18 cellular contexts compared by ENCODE assay signal in the genomic region with DNA sequence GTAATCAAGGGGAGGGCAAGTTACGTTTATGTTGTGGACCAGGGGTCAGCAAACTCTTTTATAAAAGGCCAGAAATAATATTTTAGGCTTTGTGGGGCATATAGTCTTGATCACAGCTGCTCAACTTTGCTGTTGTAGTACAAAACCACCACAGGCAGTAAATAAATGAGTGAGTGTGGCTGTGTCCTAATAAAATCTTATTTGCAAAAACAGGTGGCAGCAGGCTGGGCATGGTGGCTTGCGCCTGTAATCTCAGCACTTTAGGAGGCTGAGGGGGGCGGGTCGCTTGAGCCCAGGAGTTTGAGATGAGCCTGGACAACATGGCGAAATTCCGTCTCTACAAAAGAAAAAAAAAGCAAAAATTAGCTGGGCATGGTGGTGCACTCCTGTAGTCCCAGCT. TPM values are rescaled to one million over a fixed set of nuclear protein-coding genes. Genes with fewer than 3 reads are reported as not detected.
DNase-seq lines count a peak whose midpoint lies in the region; ATAC-seq, FAIRE-seq and TF ChIP-seq lines count a peak whose summit lies in the region.
"Had no signal": no experiment of that assay in that cellular context is flagged by ENCODE, and none has a peak within 500 bp of the region (broad histone marks: within the 10 kb centered on the region; RNA-seq: fewer than 3 reads in every experiment).

No MANE protein-coding gene starts in this region.

- POLR2A ChIA-PET in CD8-positive, alpha-beta T cell (lab: Charles Lee) = no interaction called here
- POLR2A ChIA-PET in K562 (lab: Yijun Ruan, JAX) = interaction anchor here (0.7 to 1.6 kb wide), 3 partner anchors 12 to 254 kb away, joined by 3 to 5 read pairs (median 3); no protein-coding TSS in a partner anchor
- POLR2A ChIA-PET in T-cell (lab: Charles Lee) = no interaction called here
- POLR2A ChIA-PET in activated CD4-positive, alpha-beta T cell treated with anti-CD3 and anti-CD28 coated beads, Interleukin-2, amount 10 ng/mL, durations not matched to agents 7 days and 5 days (lab: Charles Lee) = no interaction called here

- no peaks in the 10 kb centered on the region for H3K27me3 Mint-ChIP-seq in CD8-positive, alpha-beta T cell (ENCODE audit: low read depth)
- H3K27me3 Mint-ChIP-seq in osteocyte (ENCODE audit: unreplicated experiment) (no peaks in the 10 kb centered on the region), T-cell (no peaks in the 10 kb centered on the region)
- no peaks in the 10 kb centered on the region for H3K27me3 Mint-ChIP-seq in activated CD4-positive, alpha-beta T cell treated with anti-CD3 and anti-CD28 coated beads, Interleukin-2, amount 10 ng/mL, durations not matched to agents 7 days and 5 days
- H3K27me3 Mint-ChIP-seq: CD4-positive, alpha-beta memory T cell had no signal

- H3K27me3 ChIP-seq in CD8-positive, alpha-beta T cell (ENCODE audit: insufficient read depth, low read length) = no peaks in the 10 kb centered on the region
- no peaks in the 10 kb centered on the region for H3K27me3 ChIP-seq in Loucy (ENCODE audit: insufficient read depth, low read length, poor library complexity, severe bottlenecking)
- no peaks in the 10 kb centered on the region for H3K27me3 ChIP-seq in K562 (ENCODE audit: control insufficient read depth in 2 of 2, insufficient read depth in 2 of 2, low read length in 2 of 2)
- H3K27me3 ChIP-seq in suprapubic skin = no peaks in the 10 kb centered on the region
- H3K27me3 ChIP-seq: Peyer's patch had no signal

- no peak for DNase-seq in CD8-positive, alpha-beta T cell
- no peak for DNase-seq in K562 (ENCODE audit: extremely low read depth in 1 of 4, low spot score in 3 of 4)
- no peak for DNase-seq in osteocyte (ENCODE audit: extremely low spot score, unreplicated experiment)
- no peak for DNase-seq in T-cell
- DNase-seq in activated CD4-positive, alpha-beta T cell treated with anti-CD3 and anti-CD28 coated beads, Interleukin-2, amount 10 ng/mL, durations not matched to agents 7 days and 5 days = no peak
- DNase-seq in suprapubic skin (ENCODE audit: low spot score in 2 of 2) = no peak
- DNase-seq: CD4-positive, alpha-beta memory T cell; DMS79 treated with DMSO at 0.1 percent for 48 hours; Karpas-422; NCI-H1436; NCI-H2081 treated with DMSO at 0.1 percent for 48 hours; Peyer's patch; Right ventricle myocardium superior had no signal

- TF ChIP-seq EP300 in K562 (IDR thresholded peaks at IDR 0.05; ENCODE audit: low read length) (no peak), suprapubic skin (IDR thresholded peaks at IDR 0.05) (no peak)

- intact Hi-C loops in CD8-positive, alpha-beta T cell (cut with DNase I, micrococcal nuclease) = no loop called here
- intact Hi-C loops in K562 (cut with micrococcal nuclease) = no loop called here

- no peak for TF ChIP-seq CTCF in CD8-positive, alpha-beta T cell (IDR thresholded peaks at IDR 0.05)
- TF ChIP-seq CTCF in Loucy (conservative IDR thresholded peaks at IDR 0.05; ENCODE audit: low read length) = no peak
- TF ChIP-seq CTCF in K562 (IDR thresholded peaks at IDR 0.05 in 2 of 3, conservative IDR thresholded peaks at IDR 0.05 in 1 of 3; ENCODE audit: insufficient read depth in 2 of 3, low read depth in 1 of 3, low read length in 3 of 3) = no peak
- no peak for TF ChIP-seq CTCF in osteocyte (IDR thresholded peaks at IDR 0.05)
- no peak for TF ChIP-seq CTCF in suprapubic skin (IDR thresholded peaks at IDR 0.05)

- no peaks in the 10 kb centered on the region for H3K9me2 ChIP-seq in Loucy (replicated peaks; ENCODE audit: low read depth, low read length)

- H3K4me3 Mint-ChIP-seq in CD8-positive, alpha-beta T cell = no peak overlapping the region
- no peak overlapping the region for H3K4me3 Mint-ChIP-seq in osteocyte (ENCODE audit: unreplicated experiment)
- H3K4me3 Mint-ChIP-seq in T-cell = no peak overlapping the region
- H3K4me3 Mint-ChIP-seq in activated CD4-positive, alpha-beta T cell treated with anti-CD3 and anti-CD28 coated beads, Interleukin-2, amount 10 ng/mL, durations not matched to agents 7 days and 5 days = no peak overlapping the region

- H3K4me3 ChIP-seq in CD8-positive, alpha-beta T cell (ENCODE audit: low read depth, low read length) = no peak overlapping the region
- H3K4me3 ChIP-seq in Loucy (ENCODE audit: low read length, poor library complexity, severe bottlenecking) = peak overlapping the region; percentile 44
- H3K4me3 ChIP-seq in K562 = no peak overlapping the region
- H3K4me3 ChIP-seq in suprapubic skin = no peak overlapping the region
- H3K4me3 ChIP-seq: A549, Peyer's patch had no signal

- no peak for TF ChIP-seq POLR2A in K562 (conservative IDR thresholded peaks at IDR 0.05)
- no peak for TF ChIP-seq POLR2A in suprapubic skin (IDR thresholded peaks at IDR 0.05)

- no peak for FAIRE-seq in K562 (lab: Jason Lieb, UNC)
- FAIRE-seq: A549, D721Med, G401.6, GM12891 had no signal

- peak overlapping the region; percentile 65 for H3K4me2 ChIP-seq in Loucy (ENCODE audit: low read depth, low read length, poor library complexity, severe bottlenecking)
- H3K4me2 ChIP-seq in K562 (ENCODE audit: insufficient read depth, low read length) = no peak overlapping the region
- H3K4me2 ChIP-seq: A549 had no signal

- no peaks in the 10 kb centered on the region for H3K36me3 Mint-ChIP-seq in CD8-positive, alpha-beta T cell
- no peaks in the 10 kb centered on the region for H3K36me3 Mint-ChIP-seq in osteocyte (ENCODE audit: unreplicated experiment)
- no peaks in the 10 kb centered on the region for H3K36me3 Mint-ChIP-seq in T-cell
- H3K36me3 Mint-ChIP-seq in activated CD4-positive, alpha-beta T cell treated with anti-CD3 and anti-CD28 coated beads, Interleukin-2, amount 10 ng/mL, durations not matched to agents 7 days and 5 days (ENCODE audit: low read depth) = no peaks in the 10 kb centered on the region
- H3K36me3 Mint-ChIP-seq: CD4-positive, alpha-beta memory T cell had no signal

- BruUV-seq in K562 (replicated peaks; lab: Mats Ljungman, UMichigan) = no TSS peak

- H3K27ac Mint-ChIP-seq in CD8-positive, alpha-beta T cell = peak overlapping the region; percentile 55
- H3K27ac Mint-ChIP-seq in osteocyte (ENCODE audit: unreplicated experiment) (peak overlapping the region; percentile 81), T-cell (no peak overlapping the region)
- H3K27ac Mint-ChIP-seq in activated CD4-positive, alpha-beta T cell treated with anti-CD3 and anti-CD28 coated beads, Interleukin-2, amount 10 ng/mL, durations not matched to agents 7 days and 5 days = no peak overlapping the region

- no peaks in the 10 kb centered on the region for H3K9me3 ChIP-seq in CD8-positive, alpha-beta T cell (ENCODE audit: low read length)
- H3K9me3 ChIP-seq in Loucy (ENCODE audit: insufficient read depth, low read depth, low read length) (no peaks in the 10 kb centered on the region), K562 (replicated peaks; ENCODE audit: control insufficient read depth, insufficient read depth, low read depth, low read length) (no peaks in the 10 kb centered on the region), suprapubic skin (no peaks in the 10 kb centered on the region)
- H3K9me3 ChIP-seq: A549, Peyer's patch had no signal

- CTCF ChIA-PET in CD8-positive, alpha-beta T cell (lab: Charles Lee) = no interaction called here
- CTCF ChIA-PET in K562 (lab: Yijun Ruan, JAX; ENCODE audit: low intra/inter-chr PET ratio) (no interaction called here), T-cell (lab: Charles Lee) (interaction anchor here in 1 of 2 donors (0.7 kb wide), 1 partner anchor 14 kb away, joined by 3 read pairs; no protein-coding TSS in a partner anchor)
- CTCF ChIA-PET in activated CD4-positive, alpha-beta T cell treated with anti-CD3 and anti-CD28 coated beads, Interleukin-2, amount 10 ng/mL, durations not matched to agents 7 days and 5 days (lab: Charles Lee) = interaction anchor here (0.5 to 2.6 kb wide), 6 partner anchors 10 to 175 kb away, joined by 3 to 11 read pairs (median 3); no protein-coding TSS in a partner anchor

- H3K79me2 ChIP-seq in Loucy (ENCODE audit: insufficient read depth, low read length) (no peaks in the 10 kb centered on the region), K562 (ENCODE audit: control insufficient read depth, insufficient read depth, low read length) (no peaks in the 10 kb centered on the region)

- H4K20me1 ChIP-seq in Loucy (ENCODE audit: insufficient read depth, low read length, poor library complexity, severe bottlenecking) (no peaks in the 10 kb centered on the region), K562 (replicated peaks; ENCODE audit: control insufficient read depth, insufficient read depth, low read length) (no peaks in the 10 kb centered on the region)

- H3K36me3 ChIP-seq in CD8-positive, alpha-beta T cell (ENCODE audit: insufficient read depth, low read length) = no peaks in the 10 kb centered on the region
- H3K36me3 ChIP-seq in Loucy (ENCODE audit: insufficient read depth, low read length) (no peaks in the 10 kb centered on the region), K562 (ENCODE audit: control insufficient read depth, insufficient read depth, low read length) (no peaks in the 10 kb centered on the region), suprapubic skin (no peaks in the 10 kb centered on the region)
- H3K36me3 ChIP-seq: Peyer's patch had no signal

- peak overlapping the region; percentile 62; the same call in 1 of the 2 replicates for H2AFZ ChIP-seq in Loucy (ENCODE audit: low read length)
- peak overlapping the region; percentile 75 for H2AFZ ChIP-seq in K562 (ENCODE audit: low read depth, low read length)

- WGBS in K562 (ENCODE audit: insufficient coverage, low coverage, missing lambda C conversion rate) = 46% methylated on average over 6 of the region's 6 CpGs
- WGBS in suprapubic skin = 89% methylated on average over 6 of the region's 6 CpGs

- H3F3A ChIP-seq in Loucy (ENCODE audit: low read depth) = no peaks in the 10 kb centered on the region

- ATAC-seq in CD8-positive, alpha-beta T cell = no peak
- no peak for ATAC-seq in K562
- ATAC-seq in T-cell (replicated peaks in 1 of 4) = no peak
- ATAC-seq: A549 had no signal

- H3K9ac ChIP-seq in Loucy (ENCODE audit: low read depth, low read length, poor library complexity, severe bottlenecking) = peak overlapping the region; percentile 19
- no peak overlapping the region for H3K9ac ChIP-seq in K562 (ENCODE audit: insufficient read depth in 1 of 2, low read depth in 2 of 2, low read length in 2 of 2)

- H3K4me1 Mint-ChIP-seq in CD8-positive, alpha-beta T cell (ENCODE audit: low read depth) = peaks cover 7% of the 10 kb centered on the region
- H3K4me1 Mint-ChIP-seq in osteocyte (ENCODE audit: unreplicated experiment) (peaks cover 26% of the 10 kb centered on the region), T-cell (peaks cover 5 to 15% (median 12%) of the 10 kb centered on the region in 3 donors)
- peaks cover 15% of the 10 kb centered on the region for H3K4me1 Mint-ChIP-seq in activated CD4-positive, alpha-beta T cell treated with anti-CD3 and anti-CD28 coated beads, Interleukin-2, amount 10 ng/mL, durations not matched to agents 7 days and 5 days

- no peak overlapping the region for H3K27ac ChIP-seq in CD8-positive, alpha-beta T cell (ENCODE audit: low read depth, low read length)
- no peak overlapping the region for H3K27ac ChIP-seq in K562 (ENCODE audit: extremely low read depth, low read depth, low read length)
- no peak overlapping the region for H3K27ac ChIP-seq in suprapubic skin
- H3K27ac ChIP-seq: A549, Peyer's patch had no signal

- no peak for TF ChIP-seq RAD21 in K562 (CRISPR knock-in tag; conservative IDR thresholded peaks at IDR 0.05 in 1 of 2, IDR thresholded peaks at IDR 0.05 in 1 of 2)

- no peaks in the 10 kb centered on the region for H3K4me1 ChIP-seq in CD8-positive, alpha-beta T cell (ENCODE audit: insufficient read depth, low read length)
- peaks cover 31% of the 10 kb centered on the region for H3K4me1 ChIP-seq in Loucy (ENCODE audit: insufficient read depth, low read length, poor library complexity, severe bottlenecking)
- peaks cover 0 to 4% of the 10 kb centered on the region in 2 experiments; a peak in 3 of 5 replicates for H3K4me1 ChIP-seq in K562 (replicated peaks in 1 of 2; ENCODE audit: control insufficient read depth in 2 of 2, insufficient read depth in 2 of 2, low read length in 2 of 2)
- H3K4me1 ChIP-seq in suprapubic skin = peaks cover 3% of the 10 kb centered on the region
- H3K4me1 ChIP-seq: Peyer's patch had no signal

- no peaks in the 10 kb centered on the region for H3K9me1 ChIP-seq in K562 (ENCODE audit: control insufficient read depth, insufficient read depth, low read length)

- no peaks in the 10 kb centered on the region for H3K9me3 Mint-ChIP-seq in CD8-positive, alpha-beta T cell
- H3K9me3 Mint-ChIP-seq in osteocyte (ENCODE audit: unreplicated experiment) = no peaks in the 10 kb centered on the region
- no peaks in the 10 kb centered on the region for H3K9me3 Mint-ChIP-seq in T-cell
- H3K9me3 Mint-ChIP-seq in activated CD4-positive, alpha-beta T cell treated with anti-CD3 and anti-CD28 coated beads, Interleukin-2, amount 10 ng/mL, durations not matched to agents 7 days and 5 days = peaks cover 7% of the 10 kb centered on the region
- H3K9me3 Mint-ChIP-seq: CD4-positive, alpha-beta memory T cell had no signal

- in situ Hi-C loops in K562 (cut with MboI) = no loop called here

RNA-seq across cellular contexts. Expression of a gene that starts 57.9 kb away (rescaled TPM):
- 10 to 100 TPM; 38.6 to 46.6 TPM for total RNA-seq in CD8-positive, alpha-beta T cell
- total RNA-seq in K562 (2011; cell fraction: chromatin; rRNA removed; ENCODE audit: low replicate concordance) = 208 and 361 TPM in 2 replicates
- total RNA-seq in K562 (2011; cell fraction: nucleolus; rRNA removed) = 99.7 and 113 TPM in 2 replicates
- total RNA-seq in K562 (2011; cell fraction: nucleoplasm; rRNA removed) = 163 and 198 TPM in 2 replicates
- total RNA-seq in K562 (2014; rRNA removed) (41.5 and 47.1 TPM in 2 replicates), K562 (2014; rRNA removed; fragmentation: Illumina TruSeq; extraction: Trizol) (77.4 and 89.6 TPM in 2 replicates), K562 (2015; rRNA removed; fragmentation: Illumina TruSeq; extraction: Trizol) (61.5 and 65.0 TPM in 2 replicates), K562 (2021) (77.8 and 81.0 TPM in 2 replicates), osteocyte (28.3 TPM in 2 replicates), T-cell (10 to 100 TPM; 47.1 to 65.6 (median 52.5) TPM), suprapubic skin (10 to 100 TPM; 17.5 to 55.7 (median 26.6) TPM)
- polyA plus RNA-seq in K562 (2011; rRNA removed) (82.7 and 112 TPM in 2 replicates), K562 (2014; fragmentation: Illumina TruSeq; extraction: Trizol) (73.7 and 74.2 TPM in 2 replicates), K562 (2014; fragmentation: Nextera tagmentation; extraction: Ambion mirVana) (10 to 100 TPM; 44.5 to 60.2 TPM), K562 (2014; rRNA removed) (53.0 and 54.3 TPM in 2 replicates)
- 41.7 and 61.1 TPM in 2 replicates for polyA plus RNA-seq in K562 (2011; cell fraction: cytosol; rRNA removed)
- polyA plus RNA-seq in K562 (2011; cell fraction: nucleus; rRNA removed) = 59.8 and 68.8 TPM in 2 replicates
- polyA plus RNA-seq in K562 (2012) = 39.9 and 56.4 TPM in 2 replicates
- polyA minus RNA-seq in K562 (2011; rRNA and poly(A)+ RNA removed) = 238 and 272 TPM in 2 replicates
- polyA minus RNA-seq in K562 (2011; cell fraction: cytosol; rRNA and poly(A)+ RNA removed) = 72.9 and 106 TPM in 2 replicates
- polyA minus RNA-seq in K562 (2011; cell fraction: nucleus; rRNA and poly(A)+ RNA removed) = 46.6 and 77.9 TPM in 2 replicates
- total RNA-seq in activated CD4-positive, alpha-beta T cell treated with anti-CD3 and anti-CD28 coated beads, Interleukin-2, amount 10 ng/mL, durations not matched to agents 7 days and 5 days = 10 to 100 TPM; 66.3 to 67.3 TPM

Comparison
In these comparisons a context has a peak if more than half of its experiments do, and no peak if none do; other contexts are left out.
1. H3K27ac Mint-ChIP-seq: peak in CD8-positive, alpha-beta T cell (single experiment) and osteocyte (single experiment); none in T-cell (0 of 2) and activated CD4-positive, alpha-beta T cell treated with anti-CD3 and anti-CD28 coated beads, Interleukin-2, amount 10 ng/mL, durations not matched to agents 7 days and 5 days (single experiment).